22 cellular contexts compared by ENCODE assay signal in genomic region chr17:54408741-54409140, GRCh38.
DNase-seq lines count a peak whose midpoint lies in the region.
"Had no signal": no experiment of that assay in that cellular context is flagged by ENCODE, and none has a peak within 500 bp of the region (broad histone marks: within the 10 kb centered on the region; RNA-seq: fewer than 3 reads in every experiment).

No MANE protein-coding gene starts in this region.

- H3K27ac Mint-ChIP-seq in activated T-cell treated with anti-CD3 and anti-CD28 coated beads, Interleukin-2, amount 50 U/mL, for 24 hours, result no peak overlapping the region
- H3K27ac Mint-ChIP-seq: activated naive CD8-positive, alpha-beta T cell treated with anti-CD3 and anti-CD28 coated beads, Interleukin-2, amount 10 ng/mL, durations not matched to agents 7 days and 5 days; CD14-positive monocyte; progenitor cell of endocrine pancreas; stimulated activated naive B cell treated with anti-CD40 and anti-IgM and Interleukin-4, amounts not matched to agents 10 μg/mL and 1 μg/mL and 100 μg/mL, for 72 hours; T-helper 1 cell treated with Interleukin-12 subunit alpha and Interleukin-12 subunit beta and Interleukin-4 antibody, amounts not matched to agents 30 μg/mL and 1 μg/mL, for 36 hours had no signal

- no peaks in the 10 kb centered on the region for H3K36me3 Mint-ChIP-seq in activated T-cell treated with anti-CD3 and anti-CD28 coated beads, Interleukin-2, amount 50 U/mL, for 24 hours (ENCODE audit: low read depth)
- H3K36me3 Mint-ChIP-seq: activated naive CD8-positive, alpha-beta T cell treated with anti-CD3 and anti-CD28 coated beads, Interleukin-2, amount 10 ng/mL, durations not matched to agents 7 days and 5 days; CD14-positive monocyte; stimulated activated naive B cell treated with anti-CD40 and anti-IgM and Interleukin-4, amounts not matched to agents 10 μg/mL and 1 μg/mL and 100 μg/mL, for 72 hours had no signal

- H3K9me3 Mint-ChIP-seq in activated T-cell treated with anti-CD3 and anti-CD28 coated beads, Interleukin-2, amount 50 U/mL, for 24 hours, result peaks cover 8% of the 10 kb centered on the region
- H3K9me3 Mint-ChIP-seq: neural crest cell had no signal

- in situ Hi-C loops in ACHN (cut with HindIII; ENCODE audit: low pct_ligation_motif_present, low pct_unique_long_range_greater_than_20kb, low sequenced_read_pairs), result no loop called here

- H3K4me1 Mint-ChIP-seq in activated T-cell treated with anti-CD3 and anti-CD28 coated beads, Interleukin-2, amount 50 U/mL, for 24 hours (ENCODE audit: low read depth), result no peaks in the 10 kb centered on the region
- H3K4me1 Mint-ChIP-seq: activated naive CD8-positive, alpha-beta T cell treated with anti-CD3 and anti-CD28 coated beads, Interleukin-2, amount 10 ng/mL, durations not matched to agents 7 days and 5 days; CD14-positive monocyte; central memory CD8-positive, alpha-beta T cell; neural crest cell; stimulated activated naive B cell treated with anti-CD40 and anti-IgM and Interleukin-4, amounts not matched to agents 10 μg/mL and 1 μg/mL and 100 μg/mL, for 72 hours had no signal

- DNase-seq in D341Med (ENCODE audit: low spot score) (peak; percentile 59), NCI-H128 (lab: John Stamatoyannopoulos, UW; ENCODE audit: unreplicated experiment) (peak; percentile 0), astrocyte of the hippocampus (ENCODE audit: low read depth, low spot score) (peak; percentile 6), kidney tubule cell (ENCODE audit: low spot score) (peak; percentile 51), OCI-M1 (lab: John Stamatoyannopoulos, UW) (no peak), ACHN (no peak)
- DNase-seq in stimulated activated CD4-positive, alpha-beta T cell treated with anti-CD3 and anti-CD28 coated beads, Interleukin-2, amount 100 ng/mL, for 24 hours, result no peak
- no peak for DNase-seq in activated T-cell treated with anti-CD3 and anti-CD28 coated beads, Interleukin-2, amount 50 U/mL, for 24 hours
- DNase-seq: activated CD4-positive, alpha-beta T cell treated with anti-CD3 and anti-CD28 coated beads for 1 hour; activated gamma-delta T cell; activated naive CD8-positive, alpha-beta T cell treated with anti-CD3 and anti-CD28 coated beads, Interleukin-2, amount 10 ng/mL, durations not matched to agents 7 days and 5 days; activated T-cell treated with anti-CD3 and anti-CD28 coated beads for 4 hours; MV-4-11; NCI-H187 treated with DMSO at 0.1 percent for 48 hours; NCI-H526 treated with DMSO at 0.1 percent for 48 hours; sigmoid colon; stimulated activated naive B cell treated with anti-CD40 and anti-IgM and Interleukin-4, amounts not matched to agents 10 μg/mL and 1 μg/mL and 100 μg/mL, for 72 hours had no signal

- no peak overlapping the region for H3K4me3 Mint-ChIP-seq in activated T-cell treated with anti-CD3 and anti-CD28 coated beads, Interleukin-2, amount 50 U/mL, for 24 hours
- H3K4me3 Mint-ChIP-seq: activated naive CD8-positive, alpha-beta T cell treated with anti-CD3 and anti-CD28 coated beads, Interleukin-2, amount 10 ng/mL, durations not matched to agents 7 days and 5 days; CD14-positive monocyte; central memory CD8-positive, alpha-beta T cell; neural crest cell; stimulated activated naive B cell treated with anti-CD40 and anti-IgM and Interleukin-4, amounts not matched to agents 10 μg/mL and 1 μg/mL and 100 μg/mL, for 72 hours; T-helper 1 cell treated with Interleukin-12 subunit alpha and Interleukin-12 subunit beta and Interleukin-4 antibody, amounts not matched to agents 30 μg/mL and 1 μg/mL, for 36 hours had no signal

- H3K27me3 Mint-ChIP-seq in activated T-cell treated with anti-CD3 and anti-CD28 coated beads, Interleukin-2, amount 50 U/mL, for 24 hours, result no peaks in the 10 kb centered on the region
- H3K27me3 Mint-ChIP-seq: activated naive CD8-positive, alpha-beta T cell treated with anti-CD3 and anti-CD28 coated beads, Interleukin-2, amount 10 ng/mL, durations not matched to agents 7 days and 5 days; central memory CD8-positive, alpha-beta T cell; progenitor cell of endocrine pancreas; stimulated activated naive B cell treated with anti-CD40 and anti-IgM and Interleukin-4, amounts not matched to agents 10 μg/mL and 1 μg/mL and 100 μg/mL, for 72 hours had no signal

Comparison
In these comparisons a context has a peak if more than half of its experiments do, and no peak if none do; other contexts are left out.
1. DNase-seq: peak in D341Med (single experiment), NCI-H128 (single experiment), astrocyte of the hippocampus (single experiment) and kidney tubule cell (single experiment); none in stimulated activated CD4-positive, alpha-beta T cell treated with anti-CD3 and anti-CD28 coated beads, Interleukin-2, amount 100 ng/mL, for 24 hours (0 of 2), OCI-M1 (single experiment), activated T-cell treated with anti-CD3 and anti-CD28 coated beads, Interleukin-2, amount 50 U/mL, for 24 hours (single experiment) and ACHN (single experiment).